17 cellular contexts compared by ENCODE assay signal in the genomic region with DNA sequence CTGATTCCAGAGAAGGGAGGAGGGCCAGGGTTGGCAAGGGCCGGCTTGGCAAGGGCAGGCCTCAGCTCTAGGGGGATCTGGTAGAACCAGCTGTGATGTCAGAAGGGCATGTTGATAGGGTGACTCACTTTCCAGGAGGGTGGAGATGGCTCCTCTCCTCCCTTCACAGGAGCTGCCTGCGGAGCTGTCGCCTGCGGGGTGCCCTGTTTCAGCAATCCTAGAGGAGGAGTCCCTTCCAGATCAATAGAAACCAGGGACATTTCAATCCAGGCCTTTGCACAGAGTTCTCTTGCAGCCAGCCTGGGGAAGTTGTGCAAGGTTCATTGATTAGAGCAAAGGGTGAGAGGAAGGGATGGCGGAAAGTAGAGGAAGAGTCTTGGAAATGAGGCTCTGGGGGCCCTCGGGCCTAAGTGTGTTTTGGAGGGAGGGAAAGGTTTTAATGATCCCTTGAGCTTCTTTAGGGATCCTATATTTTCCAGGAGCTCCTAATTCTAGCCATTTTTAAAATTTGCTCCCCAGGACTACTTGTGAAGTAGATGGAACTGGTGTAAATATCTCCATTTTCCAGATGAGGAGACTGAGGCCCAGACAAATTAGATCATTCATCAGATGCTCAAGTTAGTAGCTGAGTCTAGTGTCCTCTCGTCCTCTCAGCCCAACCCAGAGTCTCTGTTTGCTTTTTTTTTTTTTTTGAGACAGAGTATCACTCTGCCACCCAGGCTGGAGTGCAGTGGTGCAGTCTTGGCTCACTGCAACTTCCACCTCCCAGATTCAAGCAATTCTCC. TPM values are rescaled to one million over a fixed set of nuclear protein-coding genes. Genes with fewer than 3 reads are reported as not detected.
DNase-seq lines count a peak whose midpoint lies in the region; ATAC-seq, FAIRE-seq and TF ChIP-seq lines count a peak whose summit lies in the region.
"Had no signal": no experiment of that assay in that cellular context is flagged by ENCODE, and none has a peak within 500 bp of the region (broad histone marks: within the 10 kb centered on the region; RNA-seq: fewer than 3 reads in every experiment).

No MANE protein-coding gene starts in this region.

- H3K4me3 ChIP-seq in fibroblast of mammary gland (ENCODE audit: control insufficient read depth, low read depth, low read length) (no peak overlapping the region), small intestine (ENCODE audit: low read depth in 1 of 2, low read length in 2 of 2) (no peak overlapping the region)
- H3K4me3 ChIP-seq: Peyer's patch, prostate gland had no signal

- no peaks in the 10 kb centered on the region for H3K36me3 ChIP-seq in small intestine (ENCODE audit: control insufficient read depth in 2 of 2, insufficient read depth in 2 of 2, low read length in 2 of 2)
- H3K36me3 ChIP-seq: Peyer's patch, prostate gland had no signal

- peak; percentile 89 for ATAC-seq in omental fat pad (ENCODE audit: low FRiP score)
- ATAC-seq in HG03469 (IDR thresholded peaks at IDR 0.05; ENCODE audit: unreplicated experiment), result no peak
- ATAC-seq: activated CD8-positive, alpha-beta T cell treated with anti-CD3 and anti-CD28 coated beads, Interleukin-2, amount 10 ng/mL, durations not matched to agents 7 days and 5 days had no signal

- TF ChIP-seq CTCF in fibroblast of mammary gland (conservative IDR thresholded peaks at IDR 0.05; ENCODE audit: control insufficient read depth, insufficient read depth, low read depth, low read length), result no peak
- no peak for TF ChIP-seq CTCF in omental fat pad (IDR thresholded peaks at IDR 0.05)

- no peaks in the 10 kb centered on the region for H3K9me3 ChIP-seq in small intestine (ENCODE audit: control insufficient read depth, low read depth)
- H3K9me3 ChIP-seq: Peyer's patch, prostate gland had no signal

- WGBS in small intestine, 3 donors, result 81 to 83% (median 82%) methylated on average over 7 of the region's 7 CpGs

- no peak overlapping the region for H3K27ac ChIP-seq in small intestine (ENCODE audit: low read depth in 1 of 2, low read length in 1 of 2)
- H3K27ac ChIP-seq: Peyer's patch, prostate gland had no signal

- DNase-seq in ELF-1 (ENCODE audit: low read depth, low spot score) (peak; percentile 80), M059J (ENCODE audit: low read depth) (peak; percentile 28), fibroblast of mammary gland (ENCODE audit: low read depth) (peak; percentile 18), omental fat pad (ENCODE audit: low spot score) (no peak), small intestine (no peak), anterior cingulate cortex (lab: John Stamatoyannopoulos, UW) (no peak)
- DNase-seq in effector CD4-positive, alpha-beta T cell, result no peak
- DNase-seq: activated CD8-positive, alpha-beta T cell treated with anti-CD3 and anti-CD28 coated beads, Interleukin-2, amount 10 ng/mL, durations not matched to agents 7 days and 5 days; activated naive CD4-positive, alpha-beta T cell treated with anti-CD3 and anti-CD28 coated beads for 36 hours; cortex of kidney; GOT3; KG1; Peyer's patch; stimulated activated CD4-positive, alpha-beta T cell treated with anti-CD3 and anti-CD28 coated beads, Interleukin-2, amount 100 ng/mL, for 48 hours; T1000 had no signal

- no peak for FAIRE-seq in small intestine (lab: Jason Lieb, UNC)

- H3K4me1 ChIP-seq in small intestine (ENCODE audit: control insufficient read depth in 2 of 2, insufficient read depth in 1 of 2, low read depth in 1 of 2, low read length in 1 of 2), result no peaks in the 10 kb centered on the region
- H3K4me1 ChIP-seq: Peyer's patch, prostate gland had no signal

- H3K27me3 ChIP-seq in small intestine (ENCODE audit: control insufficient read depth in 2 of 2, insufficient read depth in 2 of 2, low read length in 2 of 2), result no peaks in the 10 kb centered on the region
- H3K27me3 ChIP-seq: Peyer's patch had no signal

RNA-seq across cellular contexts. Expression of gene CSNK2A2, which starts 24.8 kb away (rescaled TPM):
- 14.8 and 36.1 TPM in 2 replicates for total RNA-seq in M059J (2014; rRNA removed; shearing (Covaris generic))
- 10 to 100 TPM; 34.4 to 48.8 (median 37.8) TPM for total RNA-seq in omental fat pad
- polyA plus RNA-seq in small intestine, result 10 to 100 TPM; 15.0 to 24.0 (median 16.2) TPM

Comparison
In these comparisons a context has a peak if more than half of its experiments do, and no peak if none do; other contexts are left out.
1. DNase-seq: peak in ELF-1 (single experiment), M059J (single experiment) and fibroblast of mammary gland (single experiment); none in omental fat pad (single experiment), small intestine (single experiment), effector CD4-positive, alpha-beta T cell (single experiment) and anterior cingulate cortex (0 of 58).